ENCODE assay signal across 12 cellular contexts in genomic region chr4:92969650-92970370, GRCh38.
DNase-seq lines count a peak whose midpoint lies in the region; ATAC-seq and TF ChIP-seq lines count a peak whose summit lies in the region.
"Had no signal": no experiment of that assay in that cellular context is flagged by ENCODE, and none has a peak within 500 bp of the region (broad histone marks: within the 10 kb centered on the region; RNA-seq: fewer than 3 reads in every experiment).

No MANE protein-coding gene starts in this region.

- POLR2A ChIA-PET in PC-3 (lab: Charles Lee; ENCODE audit: unreplicated experiment), result interaction anchor here (0.7 kb wide), 1 partner anchor 25 kb away, joined by 6 read pairs; no protein-coding TSS in a partner anchor

- H3K36me3 Mint-ChIP-seq in osteocyte (ENCODE audit: unreplicated experiment), result peaks cover 1% of the 10 kb centered on the region

- H3K9me3 Mint-ChIP-seq in osteocyte (ENCODE audit: unreplicated experiment), result no peaks in the 10 kb centered on the region

- DNase-seq in DMS53 treated with DMSO at 0.1 percent for 48 hours (lab: John Stamatoyannopoulos, UW; ENCODE audit: unreplicated experiment), result peak; percentile 85
- DNase-seq in PC-3, result peak; percentile 88
- peak; percentile 92 for DNase-seq in fibroblast of gingiva (ENCODE audit: low read depth)
- no peak for DNase-seq in osteocyte (ENCODE audit: extremely low spot score, unreplicated experiment)
- DNase-seq in mesenteric fat pad (ENCODE audit: low spot score), result no peak
- no peak for DNase-seq in activated CD4-positive, CD25-positive, alpha-beta regulatory T cell treated with anti-CD3 and anti-CD28 coated beads, Interleukin-2, amount 50 U/mL, for 72 hours
- DNase-seq in GM19238 (ENCODE audit: insufficient read length, low spot score), result no peak
- DNase-seq: activated naive CD4-positive, alpha-beta T cell treated with Interleukin-2 at 50 U/mL for 16 hours; GDM1; head of caudate nucleus; ovary had no signal

- H3K27ac Mint-ChIP-seq in osteocyte (ENCODE audit: unreplicated experiment), result peak overlapping the region; percentile 36

- H2AFZ ChIP-seq in PC-3 (ENCODE audit: low read length), result no peak overlapping the region

- H3F3A ChIP-seq in PC-3 (ENCODE audit: low read length, unreplicated experiment), result no peaks in the 10 kb centered on the region

- ATAC-seq in PC-3, result peak; percentile 98
- ATAC-seq in GM21528 (IDR thresholded peaks at IDR 0.05; ENCODE audit: low FRiP score, unreplicated experiment), result no peak

- BruUV-seq in PC-3 (replicated peaks; lab: Mats Ljungman, UMichigan), result no TSS peak

- H3K27ac ChIP-seq in PC-3 (ENCODE audit: low read length), result 0 out of 2 replicates have a peak overlapping the region, but pooled peaks have one; percentile 19
- H3K27ac ChIP-seq: ovary had no signal

- H3K27me3 ChIP-seq in PC-3 (ENCODE audit: low read length), result no peaks in the 10 kb centered on the region
- H3K27me3 ChIP-seq: ovary had no signal

- no peaks in the 10 kb centered on the region for H3K9me2 ChIP-seq in PC-3 (replicated peaks; ENCODE audit: low read length)

- no peaks in the 10 kb centered on the region for H3K36me3 ChIP-seq in PC-3 (ENCODE audit: low read depth, low read length)
- H3K36me3 ChIP-seq: ovary had no signal

- H3K4me3 Mint-ChIP-seq in osteocyte (ENCODE audit: unreplicated experiment), result peak overlapping the region; percentile 2

- CTCF ChIA-PET in PC-3 (lab: Charles Lee), result no interaction called here

- no peaks in the 10 kb centered on the region for H3K79me2 ChIP-seq in PC-3 (ENCODE audit: low read length)

- H3K9ac ChIP-seq in PC-3 (ENCODE audit: low read length), result no peak overlapping the region

- no peak for TF ChIP-seq CTCF in PC-3 (conservative IDR thresholded peaks at IDR 0.05; ENCODE audit: low read depth, low read length)
- no peak for TF ChIP-seq CTCF in osteocyte (IDR thresholded peaks at IDR 0.05)

- no peaks in the 10 kb centered on the region for H3K9me3 ChIP-seq in PC-3 (ENCODE audit: low read length)
- H3K9me3 ChIP-seq: ovary had no signal

- no peaks in the 10 kb centered on the region for H4K20me1 ChIP-seq in PC-3 (ENCODE audit: low read length)

- peak overlapping the region; percentile 24 for H3K4me2 ChIP-seq in PC-3 (ENCODE audit: low read length)

- H3K27me3 Mint-ChIP-seq in osteocyte (ENCODE audit: unreplicated experiment), result no peaks in the 10 kb centered on the region

- H3K4me3 ChIP-seq in PC-3 (ENCODE audit: low read length), result no peak overlapping the region
- H3K4me3 ChIP-seq: ovary had no signal

- peaks cover 27% of the 10 kb centered on the region for H3K4me1 ChIP-seq in PC-3 (ENCODE audit: insufficient read depth, low read length)

- H3K4me1 Mint-ChIP-seq in osteocyte (ENCODE audit: unreplicated experiment), result peaks cover 31% of the 10 kb centered on the region

- intact Hi-C loops in PC-3 (cut with micrococcal nuclease), result no loop called here

Comparison
In these comparisons a context has a peak if more than half of its experiments do, and no peak if none do; other contexts are left out.
1. DNase-seq: peak in DMS53 treated with DMSO at 0.1 percent for 48 hours (single experiment), PC-3 (single experiment) and fibroblast of gingiva (single experiment); none in osteocyte (single experiment), mesenteric fat pad (single experiment), activated CD4-positive, CD25-positive, alpha-beta regulatory T cell treated with anti-CD3 and anti-CD28 coated beads, Interleukin-2, amount 50 U/mL, for 72 hours (single experiment) and GM19238 (single experiment).